In the genomic region with DNA sequence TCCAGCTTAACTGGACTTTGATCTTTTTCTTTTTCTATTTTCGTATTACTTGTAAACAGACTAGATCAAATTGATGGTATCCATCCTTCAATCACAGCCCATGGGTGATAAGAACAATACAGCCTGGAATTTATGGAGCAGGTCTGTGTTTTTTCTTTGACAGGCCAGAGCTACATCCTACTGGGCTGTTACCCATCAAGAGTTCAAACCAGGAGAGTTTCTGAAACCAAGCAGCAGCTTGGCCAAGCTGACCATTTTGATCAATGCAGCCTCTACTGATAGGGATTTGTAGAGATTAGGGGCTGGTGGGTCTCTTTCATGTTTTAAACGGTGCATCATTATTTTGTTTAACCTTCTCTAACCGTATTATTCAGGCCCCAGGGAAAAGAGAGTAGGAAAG, we compare ENCODE assay signal across 33 cellular contexts. TPM values are rescaled to one million over a fixed set of nuclear protein-coding genes. Genes with fewer than 3 reads are reported as not detected.
"Had no signal": no experiment of that assay in that cellular context is flagged by ENCODE, and none has a peak within 500 bp of the region (broad histone marks: within the 10 kb centered on the region; RNA-seq: fewer than 3 reads in every experiment).

No MANE protein-coding gene starts in this region.

- H3K36me3 ChIP-seq: colonic mucosa, gastroesophageal sphincter, heart right ventricle, left ventricle myocardium inferior, lower lobe of right lung, neural progenitor cell, right atrium auricular region, stomach, thyroid gland had no signal

- H3K4me3 Mint-ChIP-seq: dendritic cell treated with granulocyte-macrophage colony-stimulating factor and Interleukin-4, amounts not matched to agents 40 ng/mL and 50 ng/mL, for 4 days; endodermal cell; naive B cell; natural killer cell treated with Interleukin-12 subunit alpha and Interleukin-12 subunit beta and Interleukin-15 and Interleukin-18, amount 100 ng/mL, for 72 hours; neural progenitor cell; stimulated activated effector memory CD8-positive, alpha-beta T cell treated with anti-CD3 and anti-CD28 coated beads, Interleukin-12 subunit alpha, Interleukin-12 subunit beta, amount 100 ng/mL, for 72 hours; type B pancreatic cell had no signal

- H3K4me1 Mint-ChIP-seq: stimulated activated effector memory CD8-positive, alpha-beta T cell treated with anti-CD3 and anti-CD28 coated beads, Interleukin-12 subunit alpha, Interleukin-12 subunit beta, amount 100 ng/mL, for 72 hours had no signal

- H3K27ac Mint-ChIP-seq: dendritic cell treated with granulocyte-macrophage colony-stimulating factor and Interleukin-4, amounts not matched to agents 40 ng/mL and 50 ng/mL, for 4 days; endodermal cell; natural killer cell treated with Interleukin-12 subunit alpha and Interleukin-12 subunit beta and Interleukin-15 and Interleukin-18, amount 100 ng/mL, for 72 hours; neural progenitor cell; stimulated activated effector memory CD8-positive, alpha-beta T cell treated with anti-CD3 and anti-CD28 coated beads, Interleukin-12 subunit alpha, Interleukin-12 subunit beta, amount 100 ng/mL, for 72 hours; type B pancreatic cell had no signal

- H3K4me3 ChIP-seq: colonic mucosa, gastroesophageal sphincter, heart right ventricle, left ventricle myocardium inferior, lower lobe of right lung, mucosa of descending colon, neural progenitor cell, right atrium auricular region, smooth muscle cell, stomach, thyroid gland had no signal

- H3K9me3 ChIP-seq: colonic mucosa, gastroesophageal sphincter, heart right ventricle, left ventricle myocardium inferior, lower lobe of right lung, mucosa of descending colon, right atrium auricular region, stomach, thyroid gland had no signal

- H3K4me1 ChIP-seq: colonic mucosa, gastroesophageal sphincter, lower lobe of right lung, neural progenitor cell, parathyroid adenoma, thyroid gland had no signal

- H3K27me3 ChIP-seq: colonic mucosa, gastroesophageal sphincter, heart right ventricle, neural progenitor cell, right atrium auricular region, stomach, thyroid gland had no signal

- H3K9me3 Mint-ChIP-seq: dendritic cell treated with granulocyte-macrophage colony-stimulating factor and Interleukin-4, amounts not matched to agents 40 ng/mL and 50 ng/mL, for 4 days; endodermal cell; natural killer cell treated with Interleukin-12 subunit alpha and Interleukin-12 subunit beta and Interleukin-15 and Interleukin-18, amount 100 ng/mL, for 72 hours; neural progenitor cell; stimulated activated effector memory CD8-positive, alpha-beta T cell treated with anti-CD3 and anti-CD28 coated beads, Interleukin-12 subunit alpha, Interleukin-12 subunit beta, amount 100 ng/mL, for 72 hours; type B pancreatic cell had no signal

- DNase-seq: colonic mucosa; effector CD8-positive, alpha-beta T cell; endodermal cell; foreskin fibroblast; heart right ventricle; hippocampal formation; kidney glomerular epithelial cell; left colon; left ventricle myocardium inferior; lower lobe of right lung; mucosa of descending colon; naive B cell; stimulated activated CD4-positive, alpha-beta T cell treated with anti-CD3 and anti-CD28 coated beads, Interleukin-12 subunit alpha, Interleukin-12 subunit beta, amount 100 ng/mL, for 4 hours; stimulated activated CD4-positive, alpha-beta T cell treated with anti-CD3 and anti-CD28 coated beads, Interleukin-1b, Interleukin-23, amount 100 ng/mL, for 48 hours; stimulated activated CD4-positive, alpha-beta T cell treated with anti-CD3 and anti-CD28 coated beads, Interleukin-4, amount 100 ng/mL, for 1 hour; stimulated activated naive CD4-positive, alpha-beta T cell treated with Interleukin-2 at 50 U/mL for 16 hours; stomach; thyroid gland had no signal

- H3K36me3 Mint-ChIP-seq: naive B cell; natural killer cell treated with Interleukin-12 subunit alpha and Interleukin-12 subunit beta and Interleukin-15 and Interleukin-18, amount 100 ng/mL, for 72 hours; neural progenitor cell; stimulated activated effector memory CD8-positive, alpha-beta T cell treated with anti-CD3 and anti-CD28 coated beads, Interleukin-12 subunit alpha, Interleukin-12 subunit beta, amount 100 ng/mL, for 72 hours; type B pancreatic cell had no signal

- H3K27ac ChIP-seq: colonic mucosa, epithelial cell of prostate, gastroesophageal sphincter, heart right ventricle, left ventricle myocardium inferior, lower lobe of right lung, neural progenitor cell, parathyroid adenoma, right atrium auricular region, stomach, thyroid gland had no signal

- ATAC-seq: esophagus mucosa; gastroesophageal sphincter; heart right ventricle; left colon; lower lobe of right lung; mucosa of descending colon; natural killer cell treated with Interleukin-12 subunit alpha and Interleukin-12 subunit beta and Interleukin-15 and Interleukin-18, amount 100 ng/mL, for 72 hours; sciatic nerve; stimulated activated effector memory CD8-positive, alpha-beta T cell treated with anti-CD3 and anti-CD28 coated beads, Interleukin-12 subunit alpha, Interleukin-12 subunit beta, amount 100 ng/mL, for 72 hours had no signal

- H3K27me3 Mint-ChIP-seq: progenitor cell of endocrine pancreas had no signal

RNA-seq across cellular contexts. Expression of gene CCDC190, which starts 24.3 kb away (rescaled TPM):
- total RNA-seq: colonic mucosa; endodermal cell; gastroesophageal sphincter; left colon; mesenteric fat pad; mucosa of descending colon; natural killer cell treated with Interleukin-12 subunit alpha and Interleukin-12 subunit beta and Interleukin-15 and Interleukin-18, amount 100 ng/mL, for 72 hours; smooth muscle cell; subcutaneous adipose tissue had no signal
- polyA plus RNA-seq: smooth muscle cell had no signal
